23 cellular contexts compared by ENCODE assay signal in genomic region chr1:175269151-175269550, GRCh38.
DNase-seq lines count a peak whose midpoint lies in the region; ATAC-seq and TF ChIP-seq lines count a peak whose summit lies in the region.
"Had no signal": no experiment of that assay in that cellular context is flagged by ENCODE, and none has a peak within 500 bp of the region (broad histone marks: within the 10 kb centered on the region; RNA-seq: fewer than 3 reads in every experiment).

No MANE protein-coding gene starts in this region.

- no peaks in the 10 kb centered on the region for H3K9me3 Mint-ChIP-seq in GM23338
- peaks cover 13% of the 10 kb centered on the region for H3K9me3 Mint-ChIP-seq in activated naive CD4-positive, alpha-beta T cell treated with anti-CD3 and anti-CD28 coated beads, Interleukin-2, amount 10 ng/mL, durations not matched to agents 7 days and 5 days

- no peaks in the 10 kb centered on the region for H3K4me1 Mint-ChIP-seq in GM23338
- no peaks in the 10 kb centered on the region for H3K4me1 Mint-ChIP-seq in activated naive CD4-positive, alpha-beta T cell treated with anti-CD3 and anti-CD28 coated beads, Interleukin-2, amount 10 ng/mL, durations not matched to agents 7 days and 5 days
- H3K4me1 Mint-ChIP-seq in T-helper 17 cell, result no peaks in the 10 kb centered on the region
- H3K4me1 Mint-ChIP-seq: CD8-positive, alpha-beta memory T cell; central memory CD8-positive, alpha-beta T cell had no signal

- H3K36me3 Mint-ChIP-seq in GM23338 (ENCODE audit: low read depth) (no peaks in the 10 kb centered on the region), T-helper 17 cell (ENCODE audit: low read depth) (peaks cover 2% of the 10 kb centered on the region)
- no peaks in the 10 kb centered on the region for H3K36me3 Mint-ChIP-seq in activated naive CD4-positive, alpha-beta T cell treated with anti-CD3 and anti-CD28 coated beads, Interleukin-2, amount 10 ng/mL, durations not matched to agents 7 days and 5 days

- H3K36me3 ChIP-seq in GM23338 (ENCODE audit: insufficient read depth) (no peaks in the 10 kb centered on the region), RWPE2 (ENCODE audit: low read depth) (no peaks in the 10 kb centered on the region), skeletal muscle tissue (ENCODE audit: control insufficient read depth in 3 of 3, insufficient read depth in 3 of 3, low read length in 3 of 3) (no peaks in the 10 kb centered on the region)
- H3K36me3 ChIP-seq: suprapubic skin had no signal

- no peaks in the 10 kb centered on the region for H3K9me3 ChIP-seq in RWPE2 (ENCODE audit: severe bottlenecking)
- peaks cover 0 to 3% (median 0%) of the 10 kb centered on the region in 3 donors for H3K9me3 ChIP-seq in skeletal muscle tissue (ENCODE audit: control insufficient read depth in 3 of 3, low read length in 3 of 3)
- peaks cover 10% of the 10 kb centered on the region for H3K9me3 ChIP-seq in T-helper 17 cell (ENCODE audit: control insufficient read depth, low read length, poor library complexity, severe bottlenecking)
- H3K9me3 ChIP-seq: suprapubic skin had no signal

- 0 out of 2 replicates have a peak overlapping the region, but pooled peaks have one; percentile 28 for H2AFZ ChIP-seq in GM23338

- TF ChIP-seq CTCF in GM23338 (conservative IDR thresholded peaks at IDR 0.05; ENCODE audit: low read depth in 2 of 2) (no peak), RWPE2 (IDR thresholded peaks at IDR 0.05; ENCODE audit: poor library complexity, severe bottlenecking) (no peak)

- H3K4me3 ChIP-seq in GM23338 (no peak overlapping the region), RWPE2 (ENCODE audit: severe bottlenecking) (no peak overlapping the region), skeletal muscle tissue (ENCODE audit: low read length in 3 of 3) (no peak overlapping the region)
- H3K4me3 ChIP-seq: K562, suprapubic skin had no signal

- H3K27ac ChIP-seq in GM23338 (ENCODE audit: low read depth) (no peak overlapping the region), RWPE2 (ENCODE audit: poor library complexity, severe bottlenecking) (peak overlapping the region; percentile 82), skeletal muscle tissue (ENCODE audit: low read depth, low read length) (peak overlapping the region; percentile 54)
- H3K27ac ChIP-seq: suprapubic skin, VCaP had no signal

- H4K20me1 ChIP-seq in GM23338 (replicated peaks; ENCODE audit: insufficient read depth), result no peaks in the 10 kb centered on the region

- H3K27me3 ChIP-seq in GM23338 (ENCODE audit: insufficient read depth) (no peaks in the 10 kb centered on the region), RWPE2 (ENCODE audit: insufficient read depth, poor library complexity, severe bottlenecking) (no peaks in the 10 kb centered on the region), skeletal muscle tissue (ENCODE audit: control insufficient read depth in 3 of 3, insufficient read depth in 3 of 3, low read length in 3 of 3) (no peaks in the 10 kb centered on the region)
- H3K27me3 ChIP-seq: suprapubic skin had no signal

- H3F3A ChIP-seq in GM23338 (replicated peaks; ENCODE audit: low read depth), result no peaks in the 10 kb centered on the region

- CTCF ChIA-PET in activated naive CD4-positive, alpha-beta T cell treated with anti-CD3 and anti-CD28 coated beads, Interleukin-2, amount 10 ng/mL, durations not matched to agents 7 days and 5 days (lab: Charles Lee), result no interaction called here

- peaks cover 18% of the 10 kb centered on the region; the same call in 1 of the 2 replicates for H3K9me2 ChIP-seq in GM23338 (ENCODE audit: insufficient read depth)

- no peak overlapping the region for H3K9ac ChIP-seq in skeletal muscle tissue (ENCODE audit: low read depth in 1 of 3, low read length in 3 of 3)

- H3K4me1 ChIP-seq in GM23338 (ENCODE audit: insufficient read depth) (no peaks in the 10 kb centered on the region), RWPE2 (ENCODE audit: insufficient read depth, poor library complexity, severe bottlenecking) (peaks cover 18% of the 10 kb centered on the region), skeletal muscle tissue (ENCODE audit: control insufficient read depth in 3 of 3, insufficient read depth in 3 of 3, low read length in 3 of 3) (peaks cover 3 to 6% (median 4%) of the 10 kb centered on the region in 3 donors)
- H3K4me1 ChIP-seq: suprapubic skin had no signal

- ATAC-seq in GM23338 (no peak), RWPE2 (ENCODE audit: low read depth) (peak; percentile 79), T-helper 17 cell (no peak)
- ATAC-seq: K562; natural killer cell treated with Interleukin-12 subunit alpha and Interleukin-12 subunit beta and Interleukin-15 and Interleukin-18, amount 100 ng/mL, for 72 hours had no signal

- H3K27me3 Mint-ChIP-seq in GM23338 (ENCODE audit: insufficient read depth, low read depth, poor library complexity) (peaks cover 4% of the 10 kb centered on the region), T-helper 17 cell (no peaks in the 10 kb centered on the region)
- peaks cover 10% of the 10 kb centered on the region for H3K27me3 Mint-ChIP-seq in activated naive CD4-positive, alpha-beta T cell treated with anti-CD3 and anti-CD28 coated beads, Interleukin-2, amount 10 ng/mL, durations not matched to agents 7 days and 5 days

- H3K4me3 Mint-ChIP-seq in GM23338, result no peak overlapping the region
- H3K4me3 Mint-ChIP-seq in activated naive CD4-positive, alpha-beta T cell treated with anti-CD3 and anti-CD28 coated beads, Interleukin-2, amount 10 ng/mL, durations not matched to agents 7 days and 5 days, result no peak overlapping the region
- no peak overlapping the region for H3K4me3 Mint-ChIP-seq in T-helper 17 cell
- H3K4me3 Mint-ChIP-seq: CD8-positive, alpha-beta memory T cell; central memory CD8-positive, alpha-beta T cell; natural killer cell treated with Interleukin-12 subunit alpha and Interleukin-12 subunit beta and Interleukin-15 and Interleukin-18, amount 100 ng/mL, for 72 hours had no signal

- H3K4me2 ChIP-seq in GM23338, result no peak overlapping the region

- no peaks in the 10 kb centered on the region for H3K79me2 ChIP-seq in GM23338 (replicated peaks; ENCODE audit: insufficient read depth)

- H3K27ac Mint-ChIP-seq in GM23338 (no peak overlapping the region), T-helper 17 cell (no peak overlapping the region)
- H3K27ac Mint-ChIP-seq in activated naive CD4-positive, alpha-beta T cell treated with anti-CD3 and anti-CD28 coated beads, Interleukin-2, amount 10 ng/mL, durations not matched to agents 7 days and 5 days, result no peak overlapping the region
- H3K27ac Mint-ChIP-seq: natural killer cell treated with Interleukin-12 subunit alpha and Interleukin-12 subunit beta and Interleukin-15 and Interleukin-18, amount 100 ng/mL, for 72 hours had no signal

- DNase-seq in GM23338 (ENCODE audit: low spot score) (peak; percentile 9), RWPE2 (ENCODE audit: low spot score) (no peak), islet precursor cell (peak; percentile 91), amygdala (lab: John Stamatoyannopoulos, UW) (no peak), T-helper 17 cell (no peak)
- no peak for DNase-seq in activated naive CD4-positive, alpha-beta T cell treated with anti-CD3 and anti-CD28 coated beads, Interleukin-2, amount 50 U/mL, for 16 hours
- no peak for DNase-seq in activated naive CD4-positive, alpha-beta T cell treated with anti-CD3 and anti-CD28 coated beads, Interleukin-2, amount 10 ng/mL, durations not matched to agents 7 days and 5 days
- DNase-seq: activated CD8-positive, alpha-beta memory T cell treated with anti-CD3 and anti-CD28 coated beads, Interleukin-2, amount 50 U/mL, for 48 hours; activated gamma-delta T cell treated with Interleukin-2 at 50 U/mL for 16 hours; CD8-positive, alpha-beta memory T cell; DMS79 treated with DMSO at 0.1 percent for 48 hours; mesenchymal stem cell; MV-4-11; NCI-H2029; NCI-H446; posterior cingulate gyrus; T-helper 1 cell had no signal

TF ChIP-seq in GM23338, 12 proteins besides CTCF, POLR2A, EP300 and RAD21 (continues in another document):
- TF ChIP-seq ZNF114 (CRISPR knock-in tag; IDR thresholded peaks at IDR 0.05) (no peak), POLR2AphosphoS5 (IDR thresholded peaks at IDR 0.05; ENCODE audit: low read depth) (no peak), JUNB (IDR thresholded peaks at IDR 0.05; ENCODE audit: unreplicated experiment) (no peak), CREB1 (CRISPR knock-in tag; IDR thresholded peaks at IDR 0.05; ENCODE audit: low read depth) (no peak), EZH2phosphoT487 (IDR thresholded peaks at IDR 0.05; ENCODE audit: unreplicated experiment) (no peak), ZNF331 (CRISPR knock-in tag; IDR thresholded peaks at IDR 0.05; ENCODE audit: low read depth) (no peak), NANOG (IDR thresholded peaks at IDR 0.05; ENCODE audit: borderline replicate concordance) (no peak), STAT1 (IDR thresholded peaks at IDR 0.05; ENCODE audit: unreplicated experiment) (no peak), EZH2 (IDR thresholded peaks at IDR 0.05; ENCODE audit: low read depth, unreplicated experiment) (no peak)
- TF ChIP-seq, protein P1, sequence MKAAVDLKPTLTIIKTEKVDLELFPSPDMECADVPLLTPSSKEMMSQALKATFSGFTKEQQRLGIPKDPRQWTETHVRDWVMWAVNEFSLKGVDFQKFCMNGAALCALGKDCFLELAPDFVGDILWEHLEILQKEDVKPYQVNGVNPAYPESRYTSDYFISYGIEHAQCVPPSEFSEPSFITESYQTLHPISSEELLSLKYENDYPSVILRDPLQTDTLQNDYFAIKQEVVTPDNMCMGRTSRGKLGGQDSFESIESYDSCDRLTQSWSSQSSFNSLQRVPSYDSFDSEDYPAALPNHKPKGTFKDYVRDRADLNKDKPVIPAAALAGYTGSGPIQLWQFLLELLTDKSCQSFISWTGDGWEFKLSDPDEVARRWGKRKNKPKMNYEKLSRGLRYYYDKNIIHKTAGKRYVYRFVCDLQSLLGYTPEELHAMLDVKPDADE (IDR thresholded peaks at IDR 0.05), result no peak

Comparison
In these comparisons a context has a peak if more than half of its experiments do, and no peak if none do; other contexts are left out.
1. DNase-seq: peak in GM23338 (single experiment) and islet precursor cell (single experiment); none in RWPE2 (single experiment), activated naive CD4-positive, alpha-beta T cell treated with anti-CD3 and anti-CD28 coated beads, Interleukin-2, amount 50 U/mL, for 16 hours (single experiment), activated naive CD4-positive, alpha-beta T cell treated with anti-CD3 and anti-CD28 coated beads, Interleukin-2, amount 10 ng/mL, durations not matched to agents 7 days and 5 days (single experiment), amygdala (0 of 56) and T-helper 17 cell (0 of 3).